In the genomic region with DNA sequence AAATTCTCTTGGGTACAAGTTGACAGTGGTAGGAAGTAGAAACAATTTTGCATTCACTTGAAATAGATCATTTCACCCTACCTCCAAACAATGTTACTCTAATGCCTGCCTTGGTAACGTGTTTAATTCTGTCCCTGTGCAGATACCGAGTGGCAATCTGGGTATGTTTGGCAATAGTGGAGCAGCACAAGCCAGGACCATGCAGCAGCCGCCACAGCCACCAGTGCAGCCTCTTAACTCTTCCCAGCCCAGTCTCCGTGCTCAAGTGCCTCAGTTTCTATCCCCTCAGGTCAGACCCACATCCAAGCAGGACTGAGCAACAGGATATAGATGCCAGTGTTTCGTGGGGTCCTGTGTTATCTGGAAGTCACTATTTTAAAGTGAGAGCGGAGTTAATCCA, we compare ENCODE assay signal across 16 cellular contexts. TPM values are rescaled to one million over a fixed set of nuclear protein-coding genes. Genes with fewer than 3 reads are reported as not detected.
DNase-seq lines count a peak whose midpoint lies in the region; ATAC-seq and TF ChIP-seq lines count a peak whose summit lies in the region.
"Had no signal": no experiment of that assay in that cellular context is flagged by ENCODE, and none has a peak within 500 bp of the region (broad histone marks: within the 10 kb centered on the region; RNA-seq: fewer than 3 reads in every experiment).

No MANE protein-coding gene starts in this region.

- H3K27me3 ChIP-seq in right atrium auricular region, result no peaks in the 10 kb centered on the region
- no peaks in the 10 kb centered on the region for H3K27me3 ChIP-seq in heart left ventricle
- H3K27me3 ChIP-seq in right cardiac atrium (ENCODE audit: control insufficient read depth, insufficient read depth), result no peaks in the 10 kb centered on the region

- no peak for TF ChIP-seq POLR2A in heart left ventricle (IDR thresholded peaks at IDR 0.05)

- no peak for DNase-seq in Right ventricle myocardium inferior (ENCODE audit: missing footprints)
- DNase-seq in right atrium auricular region (ENCODE audit: low spot score), result no peak
- peak in 1 of 5 donors; percentile 55 for DNase-seq in heart left ventricle
- peak in 1 of 3 donors; percentile 58 for DNase-seq in right cardiac atrium
- no peak for DNase-seq in NCI-H526 (lab: John Stamatoyannopoulos, UW)
- no peak for DNase-seq in NCI-H1930 (lab: John Stamatoyannopoulos, UW)
- DNase-seq: Caco-2; CD8-positive, alpha-beta memory T cell; DND-41; GDM1; GOT3; H9 had no signal

- H3K27ac ChIP-seq in right atrium auricular region (peak overlapping the region in 1 of 2 donors; percentile 50), heart left ventricle (peak overlapping the region in 10 of 12 donors; percentile 39 to 81 (median 70)), right cardiac atrium (ENCODE audit: low read length) (peak overlapping the region; percentile 68), temporal lobe (ENCODE audit: low read depth, low read length) (peak overlapping the region; percentile 8)
- H3K27ac ChIP-seq: A549 had no signal

- peak; percentile 88 for ATAC-seq in Right ventricle myocardium inferior
- ATAC-seq in heart left ventricle, result peak; percentile 79 to 88 (median 87)
- peak; percentile 48 to 64 for ATAC-seq in right cardiac atrium
- ATAC-seq: A549 had no signal

- no peak overlapping the region for H3K4me3 ChIP-seq in right atrium auricular region
- no peak overlapping the region for H3K4me3 ChIP-seq in heart left ventricle
- H3K4me3 ChIP-seq in right cardiac atrium (ENCODE audit: low read length), result no peak overlapping the region
- H3K4me3 ChIP-seq: A549 had no signal

- WGBS in heart left ventricle, 4 donors, result 55 to 68% (median 64%) methylated on average over 6 of the region's 6 CpGs
- WGBS in right cardiac atrium, result 70% methylated on average over 6 of the region's 6 CpGs

- peaks cover 66% of the 10 kb centered on the region for H3K36me3 ChIP-seq in right atrium auricular region
- peaks cover 2 to 98% (median 93%) of the 10 kb centered on the region in 9 donors for H3K36me3 ChIP-seq in heart left ventricle

- H3K4me1 ChIP-seq in right atrium auricular region (peaks cover 0 to 19% of the 10 kb centered on the region in 2 donors), heart left ventricle (peaks cover 0 to 39% (median 16%) of the 10 kb centered on the region in 12 donors), right cardiac atrium (ENCODE audit: control insufficient read depth, insufficient read depth, low read length) (no peaks in the 10 kb centered on the region)
- H3K4me1 ChIP-seq: A549, Caco-2 had no signal

- intact Hi-C loops in Right ventricle myocardium inferior (cut with DNase I), result no loop called here
- intact Hi-C loops in heart left ventricle (cut with DNase I), result loop anchor here in 1 of 10 donors (10.0 kb wide), 1 partner anchor 534 kb away; no protein-coding TSS in a partner anchor
- intact Hi-C loops in right cardiac atrium (cut with DNase I), result loop anchor here in 1 of 4 donors (10.0 kb wide), 1 partner anchor 54 kb away; no protein-coding TSS in a partner anchor

- TF ChIP-seq CTCF in right atrium auricular region (IDR thresholded peaks at IDR 0.05) (no peak), heart left ventricle (IDR thresholded peaks at IDR 0.05) (no peak)

- no peaks in the 10 kb centered on the region for H3K9me3 ChIP-seq in right atrium auricular region
- H3K9me3 ChIP-seq in heart left ventricle, result no peaks in the 10 kb centered on the region
- no peaks in the 10 kb centered on the region for H3K9me3 ChIP-seq in right cardiac atrium (ENCODE audit: control insufficient read depth, low read length)
- H3K9me3 ChIP-seq: A549, Caco-2 had no signal

RNA-seq across cellular contexts. Expression of gene TMC6, which starts 49.3 kb away (rescaled TPM):
- total RNA-seq in Right ventricle myocardium inferior (77.0 TPM), right atrium auricular region (10 to 100 TPM in 1 of 2 donors, 1 to 10 TPM in 1; 7.5 to 41.3 TPM), heart left ventricle (100 to 1,000 TPM in 1 of 9 donors, 10 to 100 TPM in 8; 41.5 to 139 (median 71.4) TPM), right cardiac atrium (10 to 100 TPM; 27.9 to 45.4 (median 38.2) TPM), temporal lobe (2.0 TPM)
- polyA plus RNA-seq in heart left ventricle (10 to 100 TPM; 31.2 to 50.1 TPM), right cardiac atrium (21.2 TPM)

RNA-seq across cellular contexts. Expression of gene TMC8, which starts 51.3 kb away (rescaled TPM):
- total RNA-seq in Right ventricle myocardium inferior (4.3 TPM), right atrium auricular region (1 to 10 TPM; 1.0 to 2.6 TPM), heart left ventricle (10 to 100 TPM in 1 of 9 donors, 1 to 10 TPM in 5, under 1 TPM in 3; 0.81 to 21.6 (median 1.1) TPM), right cardiac atrium (1 to 10 TPM; 2.6 to 3.9 (median 3.0) TPM), temporal lobe (0.49 TPM)
- polyA plus RNA-seq in heart left ventricle (1 to 10 TPM; 1.2 to 1.8 TPM), right cardiac atrium (2.4 TPM)
- total RNA-seq: Caco-2 had no signal
- polyA plus RNA-seq: AG04450, BJ had no signal
